28 cellular contexts compared by ENCODE assay signal in genomic region chr11:23364076-23364475, GRCh38.
DNase-seq lines count a peak whose midpoint lies in the region; ATAC-seq, FAIRE-seq and TF ChIP-seq lines count a peak whose summit lies in the region.
"Had no signal": no experiment of that assay in that cellular context is flagged by ENCODE, and none has a peak within 500 bp of the region (broad histone marks: within the 10 kb centered on the region; RNA-seq: fewer than 3 reads in every experiment).

No MANE protein-coding gene starts in this region.

- no peaks in the 10 kb centered on the region for H3K27me3 ChIP-seq in IMR-90 (ENCODE audit: control insufficient read depth, insufficient read depth, low read length)
- no peaks in the 10 kb centered on the region for H3K27me3 ChIP-seq in endothelial cell of umbilical vein (ENCODE audit: control insufficient read depth in 2 of 2, insufficient read depth in 2 of 2, low read length in 2 of 2)
- H3K27me3 ChIP-seq in endodermal cell (ENCODE audit: control insufficient read depth, insufficient read depth, low read length, poor library complexity, severe bottlenecking), result no peaks in the 10 kb centered on the region
- H3K27me3 ChIP-seq: BE2C had no signal

- no peak overlapping the region for H2BK20ac ChIP-seq in IMR-90 (ENCODE audit: low read depth, low read length)

- dilution Hi-C loops in IMR-90 (cut with HindIII; ENCODE audit: low sequenced_read_pairs, unreplicated experiment) (no loop called here), endothelial cell of umbilical vein (cut with MboI; ENCODE audit: extremely low pct_ligation_motif_present, low sequenced_read_pairs) (no loop called here)

- H3K23ac ChIP-seq in IMR-90 (ENCODE audit: low read depth, low read length), result no peak overlapping the region

- no peak overlapping the region for H4K5ac ChIP-seq in IMR-90 (ENCODE audit: low read depth, low read length)

- no peak for ATAC-seq in IMR-90 (ENCODE audit: low read depth)
- ATAC-seq in left ventricle myocardium superior, result no peak
- no peak for ATAC-seq in HG03520 (IDR thresholded peaks at IDR 0.05; ENCODE audit: unreplicated experiment)
- ATAC-seq: HCT116 had no signal

- H4K91ac ChIP-seq in IMR-90 (ENCODE audit: insufficient read depth, low read depth, low read length), result no peak overlapping the region

- no peak overlapping the region for H2BK120ac ChIP-seq in IMR-90 (ENCODE audit: low read depth, low read length)

- H3K4ac ChIP-seq in IMR-90 (ENCODE audit: low read depth, low read length), result no peak overlapping the region

- H2AFZ ChIP-seq in IMR-90 (replicated peaks; ENCODE audit: low read length, poor library complexity), result no peak overlapping the region
- H2AFZ ChIP-seq in endothelial cell of umbilical vein (ENCODE audit: low read depth, low read length), result no peak overlapping the region

- no peak overlapping the region for H3K9ac ChIP-seq in IMR-90 (ENCODE audit: low read depth, low read length)
- H3K9ac ChIP-seq in endothelial cell of umbilical vein (replicated peaks; ENCODE audit: extremely low read depth, insufficient read depth, low read length), result no peak overlapping the region
- no peak overlapping the region for H3K9ac ChIP-seq in endodermal cell (ENCODE audit: extremely low read depth, low read length, poor library complexity, severe bottlenecking)

- peaks cover 5% of the 10 kb centered on the region for H3K9me3 Mint-ChIP-seq in endodermal cell
- H3K9me3 Mint-ChIP-seq: HFFc6 had no signal

- TF ChIP-seq CTCF in IMR-90 (conservative IDR thresholded peaks at IDR 0.05; ENCODE audit: low read depth, low read length) (no peak), endothelial cell of umbilical vein (IDR thresholded peaks at IDR 0.05; ENCODE audit: extremely low read depth in 1 of 2, insufficient read depth in 1 of 2, low read depth in 1 of 2, low read length in 2 of 2) (no peak), fibroblast of mammary gland (conservative IDR thresholded peaks at IDR 0.05; ENCODE audit: control insufficient read depth, insufficient read depth, low read depth, low read length) (no peak), endodermal cell (conservative IDR thresholded peaks at IDR 0.05) (no peak)

- no peak overlapping the region for H3K4me3 Mint-ChIP-seq in endodermal cell
- H3K4me3 Mint-ChIP-seq: CD4-positive, CD25-positive, alpha-beta regulatory T cell; CD8-positive, alpha-beta memory T cell; HFFc6; IgD-negative memory B cell had no signal

- H3K36me3 ChIP-seq in IMR-90 (ENCODE audit: control insufficient read depth, insufficient read depth, low read length) (no peaks in the 10 kb centered on the region), endothelial cell of umbilical vein (ENCODE audit: control insufficient read depth in 2 of 2, extremely low read depth in 1 of 2, insufficient read depth in 2 of 2, low read length in 2 of 2) (no peaks in the 10 kb centered on the region), endodermal cell (ENCODE audit: control insufficient read depth, insufficient read depth, low read length) (no peaks in the 10 kb centered on the region)
- H3K36me3 ChIP-seq: BE2C had no signal

- H3K9me3 ChIP-seq in IMR-90 (ENCODE audit: control insufficient read depth, insufficient read depth, low read length), result no peaks in the 10 kb centered on the region
- H3K9me3 ChIP-seq in endothelial cell of umbilical vein (replicated peaks; ENCODE audit: control insufficient read depth, insufficient read depth, low read length), result no peaks in the 10 kb centered on the region
- no peaks in the 10 kb centered on the region for H3K9me3 ChIP-seq in endodermal cell (ENCODE audit: control insufficient read depth, low read length)
- H3K9me3 ChIP-seq: BE2C had no signal

- H2AK5ac ChIP-seq in IMR-90 (ENCODE audit: low read depth, low read length), result no peak overlapping the region

- H4K20me1 ChIP-seq in IMR-90 (ENCODE audit: insufficient read depth, low read length), result no peaks in the 10 kb centered on the region
- no peaks in the 10 kb centered on the region for H4K20me1 ChIP-seq in endothelial cell of umbilical vein (replicated peaks; ENCODE audit: control insufficient read depth, extremely low read depth, insufficient read depth, low read length)

- H3K4me3 ChIP-seq in IMR-90 (ENCODE audit: insufficient read depth, low read depth, low read length), result no peak overlapping the region
- no peak overlapping the region for H3K4me3 ChIP-seq in endothelial cell of umbilical vein (replicated peaks in 1 of 3; ENCODE audit: insufficient read depth in 1 of 3, low read depth in 1 of 3, low read length in 3 of 3)
- no peak overlapping the region for H3K4me3 ChIP-seq in fibroblast of mammary gland (ENCODE audit: control insufficient read depth, low read depth, low read length)
- no peak overlapping the region for H3K4me3 ChIP-seq in skeletal muscle cell (ENCODE audit: low read depth, low read length)
- H3K4me3 ChIP-seq in endodermal cell (ENCODE audit: low read length), result no peak overlapping the region

- no peak overlapping the region for H3K56ac ChIP-seq in IMR-90 (ENCODE audit: extremely low read depth, insufficient read depth, low read length)

- H3K79me1 ChIP-seq in IMR-90 (ENCODE audit: low read depth in 1 of 2, low read length in 2 of 2), result no peaks in the 10 kb centered on the region

- WGBS in IMR-90 (ENCODE audit: extremely low coverage in 2 of 2, insufficient read length in 1 of 2), 2 experiments, result no CpG with 5 or more reads among the region's 3 CpGs
- 92 to 95% methylated on average over 3 of the region's 3 CpGs for WGBS in endodermal cell (ENCODE audit: insufficient coverage in 1 of 2, insufficient read length in 1 of 2), 2 experiments

- TF ChIP-seq POLR2A in IMR-90 (IDR thresholded peaks at IDR 0.05; ENCODE audit: low read depth, low read length) (no peak), endothelial cell of umbilical vein (IDR thresholded peaks at IDR 0.05; ENCODE audit: low read depth, low read length) (no peak)

- DNase-seq in IMR-90, result peak; percentile 2
- peak; percentile 2 for DNase-seq in endothelial cell of umbilical vein (ENCODE audit: low read depth, low spot score)
- peak; percentile 19 for DNase-seq in fibroblast of mammary gland (ENCODE audit: low read depth)
- DNase-seq in skeletal muscle cell (ENCODE audit: low read depth), result peak; percentile 2
- no peak for DNase-seq in endodermal cell
- DNase-seq in HPDE6-E6E7 (ENCODE audit: extremely low spot score), result no peak
- no peak for DNase-seq in left ventricle myocardium superior
- DNase-seq: ACHN; BE2C; C1 segment of cervical spinal cord; CD4-positive, CD25-positive, alpha-beta regulatory T cell; CD8-positive, alpha-beta memory T cell; COR-L47; DMS 273 treated with DMSO at 0.1 percent for 48 hours; DMS53; DND-41; EL; GOT3; H7; HFFc6; KBM-7 had no signal

- no TSS peak for BruUV-seq in IMR-90 (replicated peaks; lab: Mats Ljungman, UMichigan)
- no TSS peak for BruUV-seq in endothelial cell of umbilical vein (replicated peaks; lab: Mats Ljungman, UMichigan)

- no peaks in the 10 kb centered on the region for H3K79me2 ChIP-seq in endothelial cell of umbilical vein (ENCODE audit: control insufficient read depth, insufficient read depth, low read length)

- POLR2A ChIA-PET in IMR-90 (lab: Charles Lee; ENCODE audit: unreplicated experiment), result no interaction called here
- POLR2A ChIA-PET in endothelial cell of umbilical vein (lab: Charles Lee), result no interaction called here

- H3K14ac ChIP-seq in IMR-90 (replicated peaks; ENCODE audit: low read depth, low read length), result no peak overlapping the region

- no peak for TF ChIP-seq RAD21 in IMR-90 (IDR thresholded peaks at IDR 0.05; ENCODE audit: low read length)

- H3K4me2 ChIP-seq in IMR-90 (ENCODE audit: low read depth, low read length) (no peak overlapping the region), endothelial cell of umbilical vein (ENCODE audit: insufficient read depth, low read length) (no peak overlapping the region)

- in situ Hi-C loops in IMR-90 (cut with MboI; ENCODE audit: low sequenced_read_pairs), result loop anchor here (10.0 kb wide), 1 partner anchor 59 kb away; no protein-coding TSS in a partner anchor

- H3K27me3 Mint-ChIP-seq in endodermal cell (ENCODE audit: insufficient read depth), result no peaks in the 10 kb centered on the region
- H3K27me3 Mint-ChIP-seq: CD4-positive, CD25-positive, alpha-beta regulatory T cell; CD8-positive, alpha-beta memory T cell; IgD-negative memory B cell had no signal

- no peak for FAIRE-seq in endothelial cell of umbilical vein (lab: Jason Lieb, UNC)
- FAIRE-seq: A204.1, G401.6, GM12891, GM18507 had no signal

- intact Hi-C loops in IMR-90 (cut with micrococcal nuclease) (no loop called here), endothelial cell of umbilical vein (cut with micrococcal nuclease) (no loop called here), left ventricle myocardium superior (cut with micrococcal nuclease) (no loop called here)

- H2BK5ac ChIP-seq in IMR-90 (ENCODE audit: low read depth, low read length, poor library complexity, severe bottlenecking), result no peak overlapping the region

- H3K18ac ChIP-seq in IMR-90 (ENCODE audit: low read depth, low read length), result no peak overlapping the region

- H3K27ac ChIP-seq in IMR-90 (ENCODE audit: insufficient read depth, low read length), result no peak overlapping the region
- H3K27ac ChIP-seq in endothelial cell of umbilical vein (ENCODE audit: insufficient read depth, low read depth, low read length), result no peak overlapping the region
- no peak overlapping the region for H3K27ac ChIP-seq in endodermal cell (ENCODE audit: low read depth, low read length)

- no peaks in the 10 kb centered on the region for H3K36me3 Mint-ChIP-seq in endodermal cell (ENCODE audit: low read depth)
- H3K36me3 Mint-ChIP-seq: CD4-positive, CD25-positive, alpha-beta regulatory T cell; IgD-negative memory B cell had no signal

- H3K4me1 ChIP-seq in IMR-90 (ENCODE audit: control insufficient read depth, insufficient read depth, low read length), result no peaks in the 10 kb centered on the region; the same call in 1 of the 2 replicates
- H3K4me1 ChIP-seq in endothelial cell of umbilical vein (ENCODE audit: control insufficient read depth, extremely low read depth, insufficient read depth, low read length), result peaks cover 6% of the 10 kb centered on the region
- H3K4me1 ChIP-seq in endodermal cell (ENCODE audit: control insufficient read depth, insufficient read depth, low read length), result no peaks in the 10 kb centered on the region
- H3K4me1 ChIP-seq: BE2C had no signal

- H3K9me1 ChIP-seq in IMR-90 (ENCODE audit: insufficient read depth, low read length) (no peaks in the 10 kb centered on the region; the same call in 1 of the 2 replicates), endothelial cell of umbilical vein (replicated peaks; ENCODE audit: control insufficient read depth, extremely low read depth, insufficient read depth, low read length) (no peaks in the 10 kb centered on the region)

- no peak overlapping the region for H2BK15ac ChIP-seq in IMR-90 (ENCODE audit: low read depth, low read length)

- H3K4me1 Mint-ChIP-seq in endodermal cell, result no peaks in the 10 kb centered on the region
- H3K4me1 Mint-ChIP-seq: CD4-positive, CD25-positive, alpha-beta regulatory T cell; CD8-positive, alpha-beta memory T cell; IgD-negative memory B cell had no signal

- H3K27ac Mint-ChIP-seq in endodermal cell, result no peak overlapping the region
- H3K27ac Mint-ChIP-seq: CD4-positive, CD25-positive, alpha-beta regulatory T cell; CD8-positive, alpha-beta memory T cell; HFFc6 had no signal

- CTCF ChIA-PET in IMR-90 (lab: Yijun Ruan, JAX), result no interaction called here
- CTCF ChIA-PET in endothelial cell of umbilical vein (lab: Charles Lee), result no interaction called here

- H4K8ac ChIP-seq in IMR-90 (ENCODE audit: low read depth in 2 of 2, low read length in 2 of 2), result no peak overlapping the region

- no peak overlapping the region for H2AK9ac ChIP-seq in IMR-90 (replicated peaks; ENCODE audit: low read depth, low read length, poor library complexity)

Comparison
In these comparisons a context has a peak if more than half of its experiments do, and no peak if none do; other contexts are left out.
1. DNase-seq: peak in IMR-90 (single experiment), endothelial cell of umbilical vein (single experiment), fibroblast of mammary gland (single experiment) and skeletal muscle cell (single experiment); none in endodermal cell (single experiment), HPDE6-E6E7 (single experiment) and left ventricle myocardium superior (single experiment).